ENCODE assay signal across 18 cellular contexts in the genomic region with DNA sequence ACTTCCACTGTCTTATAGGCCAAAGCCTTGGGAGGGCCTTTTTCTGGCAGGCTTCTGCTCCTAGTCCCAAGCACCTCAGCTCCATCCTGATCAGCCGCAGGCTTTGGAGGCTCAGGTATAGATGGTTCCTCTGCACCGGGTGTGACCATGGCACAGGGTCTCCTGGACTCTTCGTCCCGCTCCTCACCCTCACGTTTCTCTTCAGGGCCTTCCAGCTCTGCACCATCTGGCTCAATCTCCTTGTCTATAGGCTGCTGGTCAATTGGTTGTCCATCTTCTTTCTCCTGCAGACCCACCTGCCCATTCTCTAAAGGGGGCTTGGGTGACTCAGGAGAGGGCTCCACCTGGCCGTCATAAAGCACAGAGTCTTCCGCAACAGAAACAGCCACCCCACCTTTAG. TPM values are rescaled to one million over a fixed set of nuclear protein-coding genes. Genes with fewer than 3 reads are reported as not detected.
DNase-seq lines count a peak whose midpoint lies in the region; ATAC-seq and TF ChIP-seq lines count a peak whose summit lies in the region.
"Had no signal": no experiment of that assay in that cellular context is flagged by ENCODE, and none has a peak within 500 bp of the region (broad histone marks: within the 10 kb centered on the region; RNA-seq: fewer than 3 reads in every experiment).

No MANE protein-coding gene starts in this region.

- no peaks in the 10 kb centered on the region for H3K27me3 ChIP-seq in breast epithelium
- no peaks in the 10 kb centered on the region for H3K27me3 ChIP-seq in sigmoid colon
- H3K27me3 ChIP-seq in MG63: no peaks in the 10 kb centered on the region

- TF ChIP-seq POLR2A in breast epithelium (IDR thresholded peaks at IDR 0.05) (no peak), sigmoid colon (IDR thresholded peaks at IDR 0.05) (no peak)

- no peaks in the 10 kb centered on the region for H3K36me3 Mint-ChIP-seq in MCF 10A (ENCODE audit: insufficient read depth, unreplicated experiment)
- H3K36me3 Mint-ChIP-seq in activated CD8-positive, alpha-beta memory T cell treated with anti-CD3 and anti-CD28 coated beads, Interleukin-2, amount 10 ng/mL, durations not matched to agents 7 days and 5 days: no peaks in the 10 kb centered on the region
- H3K36me3 Mint-ChIP-seq: CD4-positive, CD25-positive, alpha-beta regulatory T cell had no signal

- H3K9me3 Mint-ChIP-seq in MCF 10A (ENCODE audit: unreplicated experiment): peaks cover 7% of the 10 kb centered on the region
- no peaks in the 10 kb centered on the region for H3K9me3 Mint-ChIP-seq in activated CD8-positive, alpha-beta memory T cell treated with anti-CD3 and anti-CD28 coated beads, Interleukin-2, amount 10 ng/mL, durations not matched to agents 7 days and 5 days (ENCODE audit: low read depth)
- H3K9me3 Mint-ChIP-seq: CD4-positive, CD25-positive, alpha-beta regulatory T cell; CD8-positive, alpha-beta memory T cell; HFFc6 had no signal

- H3K4me3 ChIP-seq in breast epithelium: no peak overlapping the region
- no peak overlapping the region for H3K4me3 ChIP-seq in sigmoid colon
- no peak overlapping the region for H3K4me3 ChIP-seq in MG63
- H3K4me3 ChIP-seq: GM23248 had no signal

- peaks cover 6% of the 10 kb centered on the region for H3K4me1 Mint-ChIP-seq in MCF 10A (ENCODE audit: insufficient read depth, unreplicated experiment)
- H3K4me1 Mint-ChIP-seq in activated CD8-positive, alpha-beta memory T cell treated with anti-CD3 and anti-CD28 coated beads, Interleukin-2, amount 10 ng/mL, durations not matched to agents 7 days and 5 days: no peaks in the 10 kb centered on the region
- H3K4me1 Mint-ChIP-seq: CD4-positive, CD25-positive, alpha-beta regulatory T cell; CD8-positive, alpha-beta memory T cell had no signal

- H3K27ac ChIP-seq in breast epithelium (no peak overlapping the region), sigmoid colon (no peak overlapping the region)
- H3K27ac ChIP-seq: GM23248 had no signal

- ATAC-seq in activated CD8-positive, alpha-beta memory T cell treated with anti-CD3 and anti-CD28 coated beads, Interleukin-2, amount 10 ng/mL, durations not matched to agents 7 days and 5 days: no peak
- no peak for ATAC-seq in HG03045 (IDR thresholded peaks at IDR 0.05; ENCODE audit: unreplicated experiment)

- CTCF ChIA-PET in MCF 10A (lab: Yijun Ruan, JAX): interaction anchor here (1.0 to 4.7 kb wide), 2 partner anchors 11 to 692 kb away, joined by 3 to 37 read pairs; no protein-coding TSS in a partner anchor
- CTCF ChIA-PET in activated CD8-positive, alpha-beta memory T cell treated with anti-CD3 and anti-CD28 coated beads, Interleukin-2, amount 10 ng/mL, durations not matched to agents 7 days and 5 days (lab: Charles Lee): interaction anchor here (5.0 kb wide), 1 partner anchor 11 kb away, joined by 19 read pairs; no protein-coding TSS in a partner anchor

- H3K9me3 ChIP-seq in breast epithelium (no peaks in the 10 kb centered on the region), sigmoid colon (no peaks in the 10 kb centered on the region), MG63 (no peaks in the 10 kb centered on the region)
- H3K9me3 ChIP-seq: BE2C had no signal

- DNase-seq in MCF 10A (ENCODE audit: unreplicated experiment): no peak
- no peak for DNase-seq in breast epithelium (ENCODE audit: low spot score in 2 of 2)
- peak; percentile 32 for DNase-seq in activated CD8-positive, alpha-beta memory T cell treated with anti-CD3 and anti-CD28 coated beads, Interleukin-2, amount 10 ng/mL, durations not matched to agents 7 days and 5 days
- DNase-seq in islet precursor cell: peak; percentile 30
- DNase-seq in sigmoid colon: peak; percentile 48
- no peak for DNase-seq in MG63
- no peak for DNase-seq in DMS79 treated with DMSO at 0.1 percent for 48 hours (lab: John Stamatoyannopoulos, UW)
- DNase-seq: ACHN; BE2C; C1 segment of cervical spinal cord; CD4-positive, CD25-positive, alpha-beta regulatory T cell; CD8-positive, alpha-beta memory T cell; COR-L47; GDM1; GM23248; HCEC 1CT; HFFc6 had no signal

- no peak for TF ChIP-seq EP300 in sigmoid colon (IDR thresholded peaks at IDR 0.05)

- intact Hi-C loops in MCF 10A (cut with micrococcal nuclease): no loop called here
- intact Hi-C loops in breast epithelium (cut with DNase I; ENCODE audit: low total_unique reads): no loop called here
- intact Hi-C loops in sigmoid colon (cut with DNase I): no loop called here

- WGBS in sigmoid colon, 2 donors: 94 to 96% methylated on average over 7 of the region's 7 CpGs

- POLR2A ChIA-PET in MCF 10A (lab: Yijun Ruan, JAX): no interaction called here

- no peaks in the 10 kb centered on the region for H3K27me3 Mint-ChIP-seq in MCF 10A (ENCODE audit: insufficient read depth, unreplicated experiment)
- peaks cover 3% of the 10 kb centered on the region for H3K27me3 Mint-ChIP-seq in activated CD8-positive, alpha-beta memory T cell treated with anti-CD3 and anti-CD28 coated beads, Interleukin-2, amount 10 ng/mL, durations not matched to agents 7 days and 5 days

- TF ChIP-seq CTCF in MCF 10A (IDR thresholded peaks at IDR 0.05; ENCODE audit: unreplicated experiment) (no peak), breast epithelium (IDR thresholded peaks at IDR 0.05) (no peak), sigmoid colon (IDR thresholded peaks at IDR 0.05) (no peak)

- BruUV-seq in MCF 10A (replicated peaks; lab: Mats Ljungman, UMichigan): TSS peak; percentile 46

- H3K27ac Mint-ChIP-seq in MCF 10A (ENCODE audit: low read depth, unreplicated experiment): no peak overlapping the region
- no peak overlapping the region for H3K27ac Mint-ChIP-seq in activated CD8-positive, alpha-beta memory T cell treated with anti-CD3 and anti-CD28 coated beads, Interleukin-2, amount 10 ng/mL, durations not matched to agents 7 days and 5 days
- H3K27ac Mint-ChIP-seq: HFFc6 had no signal

- no peak overlapping the region for H3K4me3 Mint-ChIP-seq in MCF 10A (ENCODE audit: unreplicated experiment)
- H3K4me3 Mint-ChIP-seq in activated CD8-positive, alpha-beta memory T cell treated with anti-CD3 and anti-CD28 coated beads, Interleukin-2, amount 10 ng/mL, durations not matched to agents 7 days and 5 days: no peak overlapping the region
- H3K4me3 Mint-ChIP-seq: CD4-positive, CD25-positive, alpha-beta regulatory T cell; CD8-positive, alpha-beta memory T cell; HFFc6 had no signal

- H3K36me3 ChIP-seq in breast epithelium: no peaks in the 10 kb centered on the region
- no peaks in the 10 kb centered on the region for H3K36me3 ChIP-seq in sigmoid colon
- no peaks in the 10 kb centered on the region for H3K36me3 ChIP-seq in MG63
- H3K36me3 ChIP-seq: BE2C had no signal

- H3K4me1 ChIP-seq in breast epithelium (no peaks in the 10 kb centered on the region), sigmoid colon (peaks cover 0 to 11% (median 9%) of the 10 kb centered on the region in 4 donors)
- H3K4me1 ChIP-seq: BE2C had no signal

RNA-seq across cellular contexts. Expression of a gene that starts 37.0 kb away (rescaled TPM):
- 3.5 and 3.9 TPM in 2 replicates for total RNA-seq in MCF 10A (2022)
- 1 to 10 TPM in 2 of 3 donors, under 1 TPM in 1; 0.80 to 2.8 (median 1.6) TPM for total RNA-seq in breast epithelium
- 1 to 10 TPM; 1.7 to 3.2 TPM for total RNA-seq in activated CD8-positive, alpha-beta memory T cell treated with anti-CD3 and anti-CD28 coated beads, Interleukin-2, amount 10 ng/mL, durations not matched to agents 7 days and 5 days
- total RNA-seq in sigmoid colon: 1 to 10 TPM; 1.1 to 3.6 (median 1.5) TPM
- polyA plus RNA-seq in sigmoid colon: under 1 TPM in 2 of 3 donors, not detected in 1; 0.51 to 0.60 TPM
- total RNA-seq in MG63 (2014; rRNA removed; shearing (Covaris generic); ENCODE audit: low replicate concordance): 0.99 and 2.3 TPM in 2 replicates

Comparison
In these comparisons a context has a peak if more than half of its experiments do, and no peak if none do; other contexts are left out.
1. DNase-seq: peak in activated CD8-positive, alpha-beta memory T cell treated with anti-CD3 and anti-CD28 coated beads, Interleukin-2, amount 10 ng/mL, durations not matched to agents 7 days and 5 days (single experiment), islet precursor cell (single experiment) and sigmoid colon (single experiment); none in MCF 10A (single experiment), breast epithelium (0 of 2), MG63 (single experiment) and DMS79 treated with DMSO at 0.1 percent for 48 hours (single experiment).